14 cellular contexts compared by ENCODE assay signal in the genomic region with DNA sequence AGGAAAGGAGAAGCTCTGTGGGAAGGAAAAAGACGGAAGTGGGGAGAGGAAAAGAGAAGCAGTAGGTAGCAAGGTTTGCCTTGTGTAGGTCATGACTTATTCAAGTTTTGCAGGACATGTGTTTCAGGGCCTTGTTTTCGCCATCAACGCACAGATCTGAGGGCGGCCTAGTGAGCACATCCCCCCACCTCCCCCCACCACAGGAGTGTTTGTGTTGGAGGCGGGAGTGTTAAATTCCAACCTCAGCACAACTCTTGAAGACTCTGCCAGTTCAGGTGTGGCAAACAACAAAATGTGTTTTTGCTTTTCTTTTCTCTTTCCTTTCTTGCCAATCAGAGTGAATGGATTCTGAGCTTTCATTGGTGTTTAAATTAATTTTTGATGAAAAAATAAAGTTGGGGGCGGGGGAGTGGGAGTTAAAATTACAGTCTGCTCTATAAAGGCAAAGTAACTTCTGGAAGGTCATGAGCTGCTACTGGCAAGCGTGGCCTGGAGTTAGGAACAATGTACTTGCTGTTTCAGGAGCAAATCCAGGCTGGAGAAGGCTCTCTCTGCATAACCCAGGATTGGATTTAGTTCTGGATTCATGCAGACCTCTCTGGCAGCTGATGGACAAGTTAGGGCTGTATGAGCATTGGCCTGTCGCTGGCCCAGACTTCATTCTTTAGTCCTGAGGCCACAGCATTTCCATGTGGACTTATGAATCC.
"Had no signal": no experiment of that assay in that cellular context is flagged by ENCODE, and none has a peak within 500 bp of the region (broad histone marks: within the 10 kb centered on the region; RNA-seq: fewer than 3 reads in every experiment).

No MANE protein-coding gene starts in this region.

- H3K36me3 Mint-ChIP-seq: activated naive CD4-positive, alpha-beta T cell treated with anti-CD3 and anti-CD28 coated beads, Interleukin-2, amount 10 ng/mL, durations not matched to agents 7 days and 5 days; brain had no signal

- H3K27ac Mint-ChIP-seq: activated naive CD4-positive, alpha-beta T cell treated with anti-CD3 and anti-CD28 coated beads, Interleukin-2, amount 10 ng/mL, durations not matched to agents 7 days and 5 days; brain had no signal

- H3K9me3 Mint-ChIP-seq: activated naive CD4-positive, alpha-beta T cell treated with anti-CD3 and anti-CD28 coated beads, Interleukin-2, amount 10 ng/mL, durations not matched to agents 7 days and 5 days had no signal

- H3K4me3 Mint-ChIP-seq: activated naive CD4-positive, alpha-beta T cell treated with anti-CD3 and anti-CD28 coated beads, Interleukin-2, amount 10 ng/mL, durations not matched to agents 7 days and 5 days; brain had no signal

- ATAC-seq: naive thymus-derived CD4-positive, alpha-beta T cell had no signal

- H3K4me3 ChIP-seq: lung, tibial nerve had no signal

- H3K27me3 ChIP-seq: tibial nerve had no signal

- H3K9me3 ChIP-seq: neutrophil, tibial nerve had no signal

- DNase-seq: activated CD4-positive, CD25-positive, alpha-beta regulatory T cell; activated naive CD4-positive, alpha-beta T cell treated with anti-CD3 and anti-CD28 coated beads, Interleukin-2, amount 10 ng/mL, durations not matched to agents 7 days and 5 days; amygdala; cerebellar nuclear complex; dermis blood vessel endothelial cell; hippocampal formation; kidney glomerular epithelial cell; naive thymus-derived CD4-positive, alpha-beta T cell; posterior cingulate gyrus; small intestine had no signal

- H3K27ac ChIP-seq: neutrophil had no signal

- H3K27me3 Mint-ChIP-seq: activated naive CD4-positive, alpha-beta T cell treated with anti-CD3 and anti-CD28 coated beads, Interleukin-2, amount 10 ng/mL, durations not matched to agents 7 days and 5 days; naive thymus-derived CD4-positive, alpha-beta T cell had no signal

- H3K36me3 ChIP-seq: neutrophil, tibial nerve had no signal
